12 cellular contexts compared by ENCODE assay signal in genomic region chr9:127754099-127754760, GRCh38. TPM values are rescaled to one million over a fixed set of nuclear protein-coding genes. Genes with fewer than 3 reads are reported as not detected.
DNase-seq lines count a peak whose midpoint lies in the region; TF ChIP-seq lines count a peak whose summit lies in the region.
"Had no signal": no experiment of that assay in that cellular context is flagged by ENCODE, and none has a peak within 500 bp of the region (broad histone marks: within the 10 kb centered on the region; RNA-seq: fewer than 3 reads in every experiment).

No MANE protein-coding gene starts in this region.

- H2AFZ ChIP-seq in osteoblast (ENCODE audit: low read length): no peak overlapping the region

- H3K27ac ChIP-seq in osteoblast (ENCODE audit: low read depth, low read length): no peak overlapping the region
- no peak overlapping the region for H3K27ac ChIP-seq in uterus
- H3K27ac ChIP-seq: tibial nerve had no signal

- no peak overlapping the region for H3K27ac Mint-ChIP-seq in activated naive CD4-positive, alpha-beta T cell treated with anti-CD3 and anti-CD28 coated beads for 36 hours

- in situ Hi-C loops in HAP-1 (cut with MboI; ENCODE audit: low sequenced_read_pairs): no loop called here

- H3K9me3 ChIP-seq in osteoblast (ENCODE audit: low read depth, low read length) (no peaks in the 10 kb centered on the region), HAP-1 (no peaks in the 10 kb centered on the region), uterus (no peaks in the 10 kb centered on the region)
- H3K9me3 ChIP-seq: tibial nerve had no signal

- no peaks in the 10 kb centered on the region for H3K27me3 Mint-ChIP-seq in activated naive CD4-positive, alpha-beta T cell treated with anti-CD3 and anti-CD28 coated beads for 36 hours (ENCODE audit: low read depth)

- no peaks in the 10 kb centered on the region for H3K4me1 Mint-ChIP-seq in activated naive CD4-positive, alpha-beta T cell treated with anti-CD3 and anti-CD28 coated beads for 36 hours (ENCODE audit: low read depth)

- peaks cover 7% of the 10 kb centered on the region for H3K36me3 Mint-ChIP-seq in activated naive CD4-positive, alpha-beta T cell treated with anti-CD3 and anti-CD28 coated beads for 36 hours (ENCODE audit: low read depth)

- intact Hi-C loops in head of caudate nucleus (cut with DNase I) (no loop called here), uterus (cut with DNase I; ENCODE audit: low total_unique reads) (no loop called here)
- intact Hi-C loops in activated naive CD4-positive, alpha-beta T cell treated with anti-CD3 and anti-CD28 coated beads for 36 hours (cut with micrococcal nuclease): no loop called here

- no peaks in the 10 kb centered on the region for H4K20me1 ChIP-seq in osteoblast (ENCODE audit: insufficient read depth, low read length)

- TF ChIP-seq CTCF in osteoblast (IDR thresholded peaks at IDR 0.05; ENCODE audit: extremely low read depth, low read depth, low read length) (no peak), uterus (IDR thresholded peaks at IDR 0.05) (no peak)

- H3K79me2 ChIP-seq in osteoblast (ENCODE audit: insufficient read depth, low read length): no peaks in the 10 kb centered on the region

- no peak for TF ChIP-seq POLR2A in uterus (IDR thresholded peaks at IDR 0.05)

- H3K4me3 ChIP-seq in osteoblast (ENCODE audit: insufficient read depth, low read length) (no peak overlapping the region), HAP-1 (no peak overlapping the region), uterus (no peak overlapping the region)
- H3K4me3 ChIP-seq: tibial nerve had no signal

- H3K27me3 ChIP-seq in osteoblast (ENCODE audit: insufficient read depth, low read length) (peaks cover 31% of the 10 kb centered on the region), HAP-1 (ENCODE audit: low read depth) (no peaks in the 10 kb centered on the region), uterus (peaks cover 0 to 8% of the 10 kb centered on the region in 2 donors)

- no peaks in the 10 kb centered on the region for H3K36me3 ChIP-seq in osteoblast (ENCODE audit: insufficient read depth, low read length)
- no peaks in the 10 kb centered on the region for H3K36me3 ChIP-seq in HAP-1 (replicated peaks)
- no peaks in the 10 kb centered on the region for H3K36me3 ChIP-seq in uterus

- no peak overlapping the region for H3K4me2 ChIP-seq in osteoblast (ENCODE audit: insufficient read depth, low read length)

- H3K4me1 ChIP-seq in osteoblast (ENCODE audit: insufficient read depth, low read length) (no peaks in the 10 kb centered on the region), HAP-1 (no peaks in the 10 kb centered on the region), uterus (peaks cover 0 to 9% of the 10 kb centered on the region in 2 donors)

- CTCF ChIA-PET in activated naive CD4-positive, alpha-beta T cell treated with anti-CD3 and anti-CD28 coated beads for 36 hours (lab: Charles Lee): no interaction called here

- DNase-seq in GM03348 (ENCODE audit: low spot score) (peak; percentile 76), NCI-H226 (peak; percentile 64), head of caudate nucleus (peak in 41 of 42 donors; percentile 48 to 88 (median 74)), osteoblast (ENCODE audit: insufficient read length, low spot score, missing footprints) (peak; percentile 90), HAP-1 (ENCODE audit: low spot score in 2 of 2) (no peak), uterus (no peak)
- no peak for DNase-seq in activated CD8-positive, alpha-beta memory T cell treated with anti-CD3 and anti-CD28 coated beads, Interleukin-2, amount 50 U/mL, for 48 hours
- DNase-seq in activated naive CD4-positive, alpha-beta T cell treated with anti-CD3 and anti-CD28 coated beads for 36 hours: no peak

- H3K9me3 Mint-ChIP-seq in activated naive CD4-positive, alpha-beta T cell treated with anti-CD3 and anti-CD28 coated beads for 36 hours: no peaks in the 10 kb centered on the region

- H3K4me3 Mint-ChIP-seq in activated naive CD4-positive, alpha-beta T cell treated with anti-CD3 and anti-CD28 coated beads for 36 hours: no peak overlapping the region

RNA-seq across cellular contexts. Expression of gene TOR2A, which starts 19.1 kb away (rescaled TPM):
- total RNA-seq in osteoblast (3.8 and 4.7 TPM in 2 replicates), uterus (10 to 100 TPM in 2 of 4 donors, 1 to 10 TPM in 2; 2.0 to 73.8 (median 7.0) TPM)
- 10 to 100 TPM; 11.8 to 12.7 TPM for total RNA-seq in activated naive CD4-positive, alpha-beta T cell treated with anti-CD3 and anti-CD28 coated beads for 36 hours

RNA-seq across cellular contexts. Expression of gene SH2D3C, which starts 24.2 kb away (rescaled TPM):
- total RNA-seq in osteoblast (0.29 and 0.36 TPM in 2 replicates), uterus (10 to 100 TPM in 3 of 4 donors, 1 to 10 TPM in 1; 3.6 to 38.1 (median 19.8) TPM)
- total RNA-seq in activated naive CD4-positive, alpha-beta T cell treated with anti-CD3 and anti-CD28 coated beads for 36 hours: 10 to 100 TPM; 27.2 to 27.3 TPM
- total RNA-seq: HT1080 had no signal

RNA-seq across cellular contexts. Expression of gene CDK9, which starts 31.6 kb away (rescaled TPM):
- 54.8 and 56.1 TPM in 2 replicates for total RNA-seq in osteoblast
- 100 to 1,000 TPM in 1 of 4 donors, 10 to 100 TPM in 3; 30.0 to 175 (median 77.4) TPM for total RNA-seq in uterus
- 10 to 100 TPM; 64.6 to 73.6 TPM for total RNA-seq in activated naive CD4-positive, alpha-beta T cell treated with anti-CD3 and anti-CD28 coated beads for 36 hours

RNA-seq across cellular contexts. Expression of gene TTC16, which starts 38.4 kb away (rescaled TPM):
- total RNA-seq in osteoblast (under 0.01 TPM in 1 of 2 replicates, not detected in the other), uterus (10 to 100 TPM in 1 of 4 donors, under 1 TPM in 2, not detected in 1; 0.48 to 12.6 (median 0.67) TPM)
- total RNA-seq in activated naive CD4-positive, alpha-beta T cell treated with anti-CD3 and anti-CD28 coated beads for 36 hours: under 1 TPM; 0.50 to 0.79 TPM
- total RNA-seq: dermis blood vessel endothelial cell, HT1080, kidney epithelial cell had no signal

RNA-seq across cellular contexts. Expression of gene PTRH1, which starts 38.8 kb away (rescaled TPM):
- total RNA-seq in osteoblast (12.7 and 16.3 TPM in 2 replicates), uterus (10 to 100 TPM in 2 of 4 donors, 1 to 10 TPM in 2; 3.8 to 18.4 (median 10.4) TPM)
- 10 to 100 TPM; 23.3 to 24.1 TPM for total RNA-seq in activated naive CD4-positive, alpha-beta T cell treated with anti-CD3 and anti-CD28 coated beads for 36 hours

Comparison
In these comparisons a context has a peak if more than half of its experiments do, and no peak if none do; other contexts are left out.
1. DNase-seq: peak in GM03348 (single experiment), NCI-H226 (single experiment), head of caudate nucleus (41 of 42) and osteoblast (single experiment); none in activated CD8-positive, alpha-beta memory T cell treated with anti-CD3 and anti-CD28 coated beads, Interleukin-2, amount 50 U/mL, for 48 hours (single experiment), HAP-1 (0 of 2), uterus (0 of 2) and activated naive CD4-positive, alpha-beta T cell treated with anti-CD3 and anti-CD28 coated beads for 36 hours (single experiment).